In genomic region chr9:16413509-16414016, GRCh38 we compare ENCODE assay signal across 14 cellular contexts.
DNase-seq lines count a peak whose midpoint lies in the region; ATAC-seq and TF ChIP-seq lines count a peak whose summit lies in the region.
"Had no signal": no experiment of that assay in that cellular context is flagged by ENCODE, and none has a peak within 500 bp of the region (broad histone marks: within the 10 kb centered on the region; RNA-seq: fewer than 3 reads in every experiment).

No MANE protein-coding gene starts in this region.

- no peaks in the 10 kb centered on the region for H3K4me1 ChIP-seq in naive thymus-derived CD4-positive, alpha-beta T cell (ENCODE audit: control insufficient read depth in 2 of 2, insufficient read depth in 2 of 2, low read length in 2 of 2)

- H3K27me3 ChIP-seq in BJ (ENCODE audit: control insufficient read depth, insufficient read depth, low read length), result no peaks in the 10 kb centered on the region
- H3K27me3 ChIP-seq in naive thymus-derived CD4-positive, alpha-beta T cell (ENCODE audit: control insufficient read depth in 2 of 2, insufficient read depth in 2 of 2, low read length in 2 of 2), result no peaks in the 10 kb centered on the region
- H3K27me3 ChIP-seq: neutrophil had no signal

- no peaks in the 10 kb centered on the region for H3K36me3 ChIP-seq in BJ (ENCODE audit: control insufficient read depth, insufficient read depth, low read length)
- H3K36me3 ChIP-seq in naive thymus-derived CD4-positive, alpha-beta T cell (ENCODE audit: control insufficient read depth in 2 of 3, insufficient read depth in 3 of 3, low read length in 3 of 3), result no peaks in the 10 kb centered on the region
- H3K36me3 ChIP-seq: neutrophil had no signal

- POLR2A ChIA-PET in BJ (lab: Charles Lee), result interaction anchor here (0.5 kb wide), 1 partner anchor 46 kb away, joined by 3 read pairs; no protein-coding TSS in a partner anchor
- POLR2A ChIA-PET in naive thymus-derived CD4-positive, alpha-beta T cell (lab: Charles Lee), result no interaction called here

- peaks cover 0 to 13% (median 1%) of the 10 kb centered on the region in 11 donors for H3K9me3 Mint-ChIP-seq in naive thymus-derived CD4-positive, alpha-beta T cell

- intact Hi-C loops in naive thymus-derived CD4-positive, alpha-beta T cell (cut with micrococcal nuclease), result no loop called here

- no peak overlapping the region for H3K27ac Mint-ChIP-seq in naive thymus-derived CD4-positive, alpha-beta T cell

- H3K27ac ChIP-seq in naive thymus-derived CD4-positive, alpha-beta T cell (ENCODE audit: low read depth, low read length), result no peak overlapping the region
- no peak overlapping the region for H3K27ac ChIP-seq in substantia nigra (ENCODE audit: low read depth, low read length, poor library complexity, severe bottlenecking)
- H3K27ac ChIP-seq: neutrophil had no signal

- H3K27me3 Mint-ChIP-seq in naive thymus-derived CD4-positive, alpha-beta T cell, result peaks cover 0 to 9% (median 0%) of the 10 kb centered on the region in 5 donors

- no peaks in the 10 kb centered on the region for H3K4me1 Mint-ChIP-seq in naive thymus-derived CD4-positive, alpha-beta T cell

- no peaks in the 10 kb centered on the region for H3K9me3 ChIP-seq in naive thymus-derived CD4-positive, alpha-beta T cell (ENCODE audit: control insufficient read depth in 2 of 3, low read length in 3 of 3)
- H3K9me3 ChIP-seq: neutrophil had no signal

- H3K36me3 Mint-ChIP-seq in naive thymus-derived CD4-positive, alpha-beta T cell, result peaks cover 0 to 3% (median 0%) of the 10 kb centered on the region in 5 donors

- no peak overlapping the region for H3K4me3 Mint-ChIP-seq in naive thymus-derived CD4-positive, alpha-beta T cell

- no peak for TF ChIP-seq CTCF in BJ (IDR thresholded peaks at IDR 0.05; ENCODE audit: insufficient read depth, low read depth, low read length)

- DNase-seq in BJ (ENCODE audit: low read depth), result peak; percentile 70
- peak; percentile 73 for DNase-seq in OCI-M1 (lab: John Stamatoyannopoulos, UW)
- peak; percentile 96 for DNase-seq in fibroblast of gingiva (ENCODE audit: low read depth)
- DNase-seq in naive thymus-derived CD4-positive, alpha-beta T cell, result no peak
- DNase-seq in stimulated activated CD4-positive, alpha-beta T cell treated with anti-CD3 and anti-CD28 coated beads, Interleukin-2, amount 100 ng/mL, for 24 hours, result no peak
- no peak for DNase-seq in NCI-H1436 treated with DMSO at 0.1 percent for 48 hours (lab: John Stamatoyannopoulos, UW)
- DNase-seq in substantia nigra (lab: John Stamatoyannopoulos, UW), result no peak
- no peak for DNase-seq in LoVo (ENCODE audit: low spot score)
- DNase-seq: activated CD4-positive, alpha-beta T cell treated with anti-CD3 and anti-CD28 coated beads for 1 hour; COR-L47; hippocampal formation; Kasumi-1; NK-92 treated with Interleukin-12 subunit alpha and Interleukin-12 subunit beta, amount 100 ng/mL, for 24 hours had no signal

- ATAC-seq in naive thymus-derived CD4-positive, alpha-beta T cell, result peak; percentile 58

- H3K4me3 ChIP-seq in BJ (ENCODE audit: low read depth, low read length), result no peak overlapping the region
- H3K4me3 ChIP-seq in naive thymus-derived CD4-positive, alpha-beta T cell (ENCODE audit: low read length), result no peak overlapping the region

- CTCF ChIA-PET in BJ (lab: Yijun Ruan, JAX), result interaction anchor here (0.6 kb wide), 1 partner anchor 44 kb away, joined by 3 read pairs; no protein-coding TSS in a partner anchor
- CTCF ChIA-PET in naive thymus-derived CD4-positive, alpha-beta T cell (lab: Charles Lee), result no interaction called here

Comparison
In these comparisons a context has a peak if more than half of its experiments do, and no peak if none do; other contexts are left out.
1. DNase-seq: peak in BJ (single experiment), OCI-M1 (single experiment) and fibroblast of gingiva (single experiment); none in naive thymus-derived CD4-positive, alpha-beta T cell (0 of 9), stimulated activated CD4-positive, alpha-beta T cell treated with anti-CD3 and anti-CD28 coated beads, Interleukin-2, amount 100 ng/mL, for 24 hours (0 of 2), NCI-H1436 treated with DMSO at 0.1 percent for 48 hours (single experiment), substantia nigra (0 of 49) and LoVo (single experiment).